20 cellular contexts compared by ENCODE assay signal in genomic region chr5:146588331-146588730, GRCh38.
DNase-seq lines count a peak whose midpoint lies in the region; ATAC-seq and TF ChIP-seq lines count a peak whose summit lies in the region.
"Had no signal": no experiment of that assay in that cellular context is flagged by ENCODE, and none has a peak within 500 bp of the region (broad histone marks: within the 10 kb centered on the region; RNA-seq: fewer than 3 reads in every experiment).

No MANE protein-coding gene starts in this region.

- no peaks in the 10 kb centered on the region for H3K36me3 ChIP-seq in RWPE2 (ENCODE audit: low read depth)
- H3K36me3 ChIP-seq: BLaER1 treated with 17β-estradiol and CSF1 and Interleukin-3, amounts not matched to agents 10 nM and 100 nM had no signal

- no peak overlapping the region for H3K27ac ChIP-seq in RWPE2 (ENCODE audit: poor library complexity, severe bottlenecking)
- H3K27ac ChIP-seq: BLaER1 treated with 17β-estradiol and CSF1 and Interleukin-3, amounts not matched to agents 10 nM and 100 nM; body of pancreas had no signal

- H3K4me1 ChIP-seq in RWPE2 (ENCODE audit: insufficient read depth, poor library complexity, severe bottlenecking), result no peaks in the 10 kb centered on the region
- H3K4me1 ChIP-seq: BLaER1 treated with 17β-estradiol and CSF1 and Interleukin-3, amounts not matched to agents 10 nM and 100 nM had no signal

- peak; percentile 58; the same call in 2 of the 3 replicates for ATAC-seq in RWPE2 (ENCODE audit: low read depth)
- ATAC-seq: activated CD8-positive, alpha-beta memory T cell treated with anti-CD3 and anti-CD28 coated beads, Interleukin-2, amount 10 ng/mL, durations not matched to agents 7 days and 5 days; body of pancreas had no signal

- no peaks in the 10 kb centered on the region for H3K9me3 ChIP-seq in RWPE2 (ENCODE audit: severe bottlenecking)
- H3K9me3 ChIP-seq: BLaER1 treated with 17β-estradiol and CSF1 and Interleukin-3, amounts not matched to agents 10 nM and 100 nM; body of pancreas had no signal

- DNase-seq in DMS53 (lab: John Stamatoyannopoulos, UW) (peak; percentile 26), DMS53 treated with DMSO at 0.1 percent for 48 hours (lab: John Stamatoyannopoulos, UW; ENCODE audit: unreplicated experiment) (no peak), RWPE2 (ENCODE audit: low spot score) (no peak), epithelial cell of esophagus (ENCODE audit: low read depth) (peak; percentile 24), renal cortical epithelial cell (ENCODE audit: low read depth) (peak; percentile 21), cerebellar cortex (ENCODE audit: low spot score) (no peak), COR-L47 (lab: John Stamatoyannopoulos, UW) (no peak)
- DNase-seq in activated CD4-positive, CD25-positive, alpha-beta regulatory T cell treated with anti-CD3 and anti-CD28 coated beads, Interleukin-2, amount 50 U/mL, for 72 hours, result no peak
- DNase-seq: 8988T; activated CD4-positive, alpha-beta T cell treated with anti-CD3 and anti-CD28 coated beads, Interleukin-2, amount 10 ng/mL, durations not matched to agents 24 days and 14 days; activated CD8-positive, alpha-beta memory T cell treated with anti-CD3 and anti-CD28 coated beads, Interleukin-2, amount 10 ng/mL, durations not matched to agents 7 days and 5 days; body of pancreas; cortex of kidney; naive B cell; NCI-H1092 treated with DMSO at 0.1 percent for 48 hours; NCI-H2029 treated with DMSO at 0.1 percent for 48 hours; retina; SHP77; stimulated activated CD8-positive, alpha-beta memory T cell treated with anti-CD3 and anti-CD28 coated beads, Interleukin-4, amount 100 ng/mL, for 48 hours had no signal

- H3K4me3 ChIP-seq in RWPE2 (ENCODE audit: severe bottlenecking), result no peak overlapping the region
- no peak overlapping the region for H3K4me3 ChIP-seq in epithelial cell of esophagus (ENCODE audit: low read length)
- H3K4me3 ChIP-seq: BLaER1 treated with 17β-estradiol and CSF1 and Interleukin-3, amounts not matched to agents 10 nM and 100 nM; body of pancreas had no signal

- H3K27me3 ChIP-seq in RWPE2 (ENCODE audit: insufficient read depth, poor library complexity, severe bottlenecking), result no peaks in the 10 kb centered on the region
- H3K27me3 ChIP-seq: BLaER1 treated with 17β-estradiol and CSF1 and Interleukin-3, amounts not matched to agents 10 nM and 100 nM; body of pancreas had no signal

- TF ChIP-seq CTCF in RWPE2 (IDR thresholded peaks at IDR 0.05; ENCODE audit: poor library complexity, severe bottlenecking), result no peak
- no peak for TF ChIP-seq CTCF in epithelial cell of esophagus (IDR thresholded peaks at IDR 0.05; ENCODE audit: insufficient read depth, low read depth, low read length, missing control alignments)

Comparison
In these comparisons a context has a peak if more than half of its experiments do, and no peak if none do; other contexts are left out.
1. DNase-seq: peak in DMS53 (single experiment), epithelial cell of esophagus (single experiment) and renal cortical epithelial cell (single experiment); none in DMS53 treated with DMSO at 0.1 percent for 48 hours (single experiment), RWPE2 (single experiment), activated CD4-positive, CD25-positive, alpha-beta regulatory T cell treated with anti-CD3 and anti-CD28 coated beads, Interleukin-2, amount 50 U/mL, for 72 hours (single experiment), cerebellar cortex (single experiment) and COR-L47 (single experiment).